1 cellular context compared by ENCODE assay signal in the genomic region with DNA sequence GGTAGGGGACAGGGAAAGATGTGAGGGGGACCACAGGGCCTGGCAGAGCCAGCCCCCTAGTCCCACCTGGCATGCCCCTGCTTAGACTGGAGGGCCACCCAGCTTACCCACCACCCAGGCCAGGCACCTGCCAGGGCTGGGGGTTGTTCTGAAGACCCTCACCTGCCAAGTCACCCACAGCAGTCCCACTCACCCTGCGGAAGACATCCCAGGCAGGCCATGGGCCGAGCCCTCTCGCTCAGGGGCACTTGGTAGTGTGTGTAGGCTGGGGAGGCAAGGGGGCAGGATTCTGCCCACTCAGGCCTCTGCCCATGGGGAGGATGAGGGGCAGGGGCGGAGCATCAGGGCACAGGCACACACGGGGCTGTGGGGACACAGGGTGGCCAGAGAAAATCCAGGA.
TF ChIP-seq lines count a peak whose summit lies in the region.

No MANE protein-coding gene starts in this region.

TF ChIP-seq in HCT116, 20 proteins besides CTCF, POLR2A, EP300 and RAD21 (continued from another document):
- TF ChIP-seq, protein P1, sequence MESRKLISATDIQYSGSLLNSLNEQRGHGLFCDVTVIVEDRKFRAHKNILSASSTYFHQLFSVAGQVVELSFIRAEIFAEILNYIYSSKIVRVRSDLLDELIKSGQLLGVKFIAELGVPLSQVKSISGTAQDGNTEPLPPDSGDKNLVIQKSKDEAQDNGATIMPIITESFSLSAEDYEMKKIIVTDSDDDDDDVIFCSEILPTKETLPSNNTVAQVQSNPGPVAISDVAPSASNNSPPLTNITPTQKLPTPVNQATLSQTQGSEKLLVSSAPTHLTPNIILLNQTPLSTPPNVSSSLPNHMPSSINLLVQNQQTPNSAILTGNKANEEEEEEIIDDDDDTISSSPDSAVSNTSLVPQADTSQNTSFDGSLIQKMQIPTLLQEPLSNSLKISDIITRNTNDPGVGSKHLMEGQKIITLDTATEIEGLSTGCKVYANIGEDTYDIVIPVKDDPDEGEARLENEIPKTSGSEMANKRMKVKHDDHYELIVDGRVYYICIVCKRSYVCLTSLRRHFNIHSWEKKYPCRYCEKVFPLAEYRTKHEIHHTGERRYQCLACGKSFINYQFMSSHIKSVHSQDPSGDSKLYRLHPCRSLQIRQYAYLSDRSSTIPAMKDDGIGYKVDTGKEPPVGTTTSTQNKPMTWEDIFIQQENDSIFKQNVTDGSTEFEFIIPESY (IDR thresholded peaks at IDR 0.05; ENCODE audit: extremely low read depth, insufficient replicate concordance, low read length): no peak
- TF ChIP-seq SP1 (IDR thresholded peaks at IDR 0.05; ENCODE audit: low read depth): no peak
TF ChIP-seq in HCT116: peak in this region for 0.
